10 cellular contexts compared by ENCODE assay signal in genomic region chr3:161081675-161082462, GRCh38. TPM values are rescaled to one million over a fixed set of nuclear protein-coding genes. Genes with fewer than 3 reads are reported as not detected.
DNase-seq lines count a peak whose midpoint lies in the region; ATAC-seq and TF ChIP-seq lines count a peak whose summit lies in the region.
"Had no signal": no experiment of that assay in that cellular context is flagged by ENCODE, and none has a peak within 500 bp of the region (broad histone marks: within the 10 kb centered on the region; RNA-seq: fewer than 3 reads in every experiment).

No MANE protein-coding gene starts in this region.

- H3K4me3 ChIP-seq in adipocyte (ENCODE audit: low read length), result no peak overlapping the region
- no peak overlapping the region for H3K4me3 ChIP-seq in Caco-2 (ENCODE audit: low read depth, low read length)

- H3K27me3 ChIP-seq in adipocyte (replicated peaks; ENCODE audit: control insufficient read depth, insufficient read depth, low read length), result no peaks in the 10 kb centered on the region
- no peaks in the 10 kb centered on the region for H3K27me3 ChIP-seq in Caco-2 (replicated peaks; ENCODE audit: control insufficient read depth, insufficient read depth, low read length)
- H3K27me3 ChIP-seq: ascending aorta had no signal

- no TSS peak for BruUV-seq in Caco-2 (replicated peaks; lab: Mats Ljungman, UMichigan)

- TF ChIP-seq CTCF in natural killer cell (IDR thresholded peaks at IDR 0.05), result no peak
- TF ChIP-seq CTCF in Caco-2 (IDR thresholded peaks at IDR 0.05; ENCODE audit: insufficient read depth in 1 of 2, low read depth in 1 of 2, low read length in 1 of 2, severe bottlenecking in 1 of 2, unreplicated experiment in 1 of 2), result no peak

- no peak overlapping the region for H3K9ac ChIP-seq in adipocyte (ENCODE audit: low read length)

- no peaks in the 10 kb centered on the region for H3K27me3 Mint-ChIP-seq in natural killer cell treated with Interleukin-12 subunit alpha and Interleukin-12 subunit beta and Interleukin-15 and Interleukin-18, amount 100 ng/mL, for 72 hours
- no peaks in the 10 kb centered on the region for H3K27me3 Mint-ChIP-seq in natural killer cell (ENCODE audit: low read depth in 2 of 2)
- H3K27me3 Mint-ChIP-seq in Caco-2 (ENCODE audit: insufficient read depth, unreplicated experiment), result no peaks in the 10 kb centered on the region

- no peak for DNase-seq in natural killer cell treated with Interleukin-12 subunit alpha and Interleukin-12 subunit beta and Interleukin-15 and Interleukin-18, amount 100 ng/mL, for 72 hours (ENCODE audit: low spot score)
- no peak for DNase-seq in natural killer cell
- DNase-seq in adipocyte (ENCODE audit: low read depth), result peak; percentile 38
- no peak for DNase-seq in Caco-2
- no peak for DNase-seq in NCI-H524 (lab: John Stamatoyannopoulos, UW)
- no peak for DNase-seq in DMS53 (lab: John Stamatoyannopoulos, UW)
- no peak for DNase-seq in head of caudate nucleus

- peaks cover 6% of the 10 kb centered on the region for H3K36me3 ChIP-seq in adipocyte (ENCODE audit: control insufficient read depth, insufficient read depth, low read length, severe bottlenecking)
- no peaks in the 10 kb centered on the region for H3K36me3 ChIP-seq in Caco-2 (ENCODE audit: control insufficient read depth, insufficient read depth, low read length)

- CTCF ChIA-PET in Caco-2 (lab: Charles Lee), result no interaction called here

- POLR2A ChIA-PET in Caco-2 (lab: Charles Lee), result no interaction called here

- H3K4me1 ChIP-seq in adipocyte (ENCODE audit: control insufficient read depth, insufficient read depth, low read length), result peaks cover 5% of the 10 kb centered on the region
- H3K4me1 ChIP-seq in Caco-2, result no peaks in the 10 kb centered on the region
- H3K4me1 ChIP-seq: ascending aorta had no signal

- H3K9me3 ChIP-seq in adipocyte (ENCODE audit: control insufficient read depth, low read length) (no peaks in the 10 kb centered on the region), Caco-2 (no peaks in the 10 kb centered on the region)
- H3K9me3 ChIP-seq: ascending aorta had no signal

- ATAC-seq in natural killer cell treated with Interleukin-12 subunit alpha and Interleukin-12 subunit beta and Interleukin-15 and Interleukin-18, amount 100 ng/mL, for 72 hours, result peak; percentile 85 to 86
- ATAC-seq in natural killer cell (no peak), HG03025 (IDR thresholded peaks at IDR 0.05; ENCODE audit: low FRiP score, unreplicated experiment) (peak; percentile 70)
- ATAC-seq: SK-N-SH treated with all-trans-retinoic acid at 6 μM for 48 hours had no signal

- H3K27ac Mint-ChIP-seq in natural killer cell treated with Interleukin-12 subunit alpha and Interleukin-12 subunit beta and Interleukin-15 and Interleukin-18, amount 100 ng/mL, for 72 hours, result peak overlapping the region in 1 of 2 donors; percentile 59
- H3K27ac Mint-ChIP-seq in natural killer cell, result peak overlapping the region in 1 of 2 donors; percentile 42
- no peak overlapping the region for H3K27ac Mint-ChIP-seq in Caco-2 (ENCODE audit: unreplicated experiment)

- H3K9me3 Mint-ChIP-seq in natural killer cell treated with Interleukin-12 subunit alpha and Interleukin-12 subunit beta and Interleukin-15 and Interleukin-18, amount 100 ng/mL, for 72 hours, result no peaks in the 10 kb centered on the region
- no peaks in the 10 kb centered on the region for H3K9me3 Mint-ChIP-seq in natural killer cell
- no peaks in the 10 kb centered on the region for H3K9me3 Mint-ChIP-seq in Caco-2 (ENCODE audit: unreplicated experiment)

- H3K4me3 Mint-ChIP-seq in natural killer cell treated with Interleukin-12 subunit alpha and Interleukin-12 subunit beta and Interleukin-15 and Interleukin-18, amount 100 ng/mL, for 72 hours, result peak overlapping the region; percentile 4
- H3K4me3 Mint-ChIP-seq in natural killer cell (no peak overlapping the region), Caco-2 (ENCODE audit: unreplicated experiment) (no peak overlapping the region)

- no peaks in the 10 kb centered on the region for H3K36me3 Mint-ChIP-seq in natural killer cell treated with Interleukin-12 subunit alpha and Interleukin-12 subunit beta and Interleukin-15 and Interleukin-18, amount 100 ng/mL, for 72 hours
- H3K36me3 Mint-ChIP-seq in natural killer cell (no peaks in the 10 kb centered on the region), Caco-2 (ENCODE audit: insufficient read depth, unreplicated experiment) (peaks cover 4% of the 10 kb centered on the region)

- H3K4me1 Mint-ChIP-seq in natural killer cell treated with Interleukin-12 subunit alpha and Interleukin-12 subunit beta and Interleukin-15 and Interleukin-18, amount 100 ng/mL, for 72 hours (ENCODE audit: low read depth in 2 of 2), result peaks cover 19 to 24% of the 10 kb centered on the region in 2 donors
- peaks cover 0 to 12% of the 10 kb centered on the region in 2 donors for H3K4me1 Mint-ChIP-seq in natural killer cell
- H3K4me1 Mint-ChIP-seq in Caco-2 (ENCODE audit: low read depth, unreplicated experiment), result no peaks in the 10 kb centered on the region

- intact Hi-C loops in natural killer cell (cut with micrococcal nuclease), result no loop called here
- intact Hi-C loops in Caco-2 (cut with micrococcal nuclease; ENCODE audit: unreplicated experiment), result no loop called here
- intact Hi-C loops in head of caudate nucleus (cut with DNase I), result no loop called here

RNA-seq across cellular contexts. Expression of gene B3GALNT1, which starts 23.3 kb away (rescaled TPM):
- total RNA-seq in natural killer cell treated with Interleukin-12 subunit alpha and Interleukin-12 subunit beta and Interleukin-15 and Interleukin-18, amount 100 ng/mL, for 72 hours, result 10 to 100 TPM; 11.3 to 15.1 TPM
- total RNA-seq in natural killer cell (1 to 10 TPM; 2.0 to 4.3 (median 2.5) TPM), Caco-2 (2022) (8.2 and 9.0 TPM in 2 replicates)

Comparison
In these comparisons a context has a peak if more than half of its experiments do, and no peak if none do; other contexts are left out.
1. ATAC-seq: peak in natural killer cell treated with Interleukin-12 subunit alpha and Interleukin-12 subunit beta and Interleukin-15 and Interleukin-18, amount 100 ng/mL, for 72 hours (2 of 2) and HG03025 (single experiment); none in natural killer cell (0 of 3).